8 cellular contexts compared by ENCODE assay signal in the genomic region with DNA sequence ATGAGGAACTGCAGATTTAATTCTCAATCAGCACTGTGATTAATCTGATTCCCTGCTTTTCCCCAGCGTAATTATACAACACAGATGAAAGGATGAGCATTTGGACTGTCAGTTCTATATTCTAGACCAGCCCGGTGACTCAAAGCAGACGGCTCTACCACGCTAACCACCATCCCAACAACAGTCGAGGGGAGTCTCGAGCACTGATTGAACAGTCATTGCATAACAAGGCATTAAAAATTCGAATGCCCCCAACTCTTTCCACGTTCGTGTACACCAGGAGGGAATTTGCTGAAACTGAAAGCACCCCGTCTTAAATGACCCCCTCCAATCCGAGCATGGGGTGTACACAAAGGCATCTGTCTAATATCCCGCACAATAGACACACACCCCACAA. TPM values are rescaled to one million over a fixed set of nuclear protein-coding genes. Genes with fewer than 3 reads are reported as not detected.
DNase-seq lines count a peak whose midpoint lies in the region; ATAC-seq and TF ChIP-seq lines count a peak whose summit lies in the region.

No MANE protein-coding gene starts in this region.

- peaks cover 13% of the 10 kb centered on the region for H3K4me1 ChIP-seq in CD4-positive, CD25-positive, alpha-beta regulatory T cell (ENCODE audit: control insufficient read depth, insufficient read depth, low read length, poor library complexity, severe bottlenecking)

- TF ChIP-seq CTCF in natural killer cell (IDR thresholded peaks at IDR 0.05): no peak

- no peaks in the 10 kb centered on the region for H3K9me3 ChIP-seq in CD4-positive, CD25-positive, alpha-beta regulatory T cell (ENCODE audit: control insufficient read depth in 2 of 2, low read length in 2 of 2)

- H3K36me3 Mint-ChIP-seq in CD4-positive, CD25-positive, alpha-beta regulatory T cell: no peaks in the 10 kb centered on the region
- peaks cover 5% of the 10 kb centered on the region for H3K36me3 Mint-ChIP-seq in T-helper 2 cell treated with Interferon-gamma antibody and Interleukin-4, amounts not matched to agents 5 μg/mL and 100 μg/mL, for 36 hours (ENCODE audit: low read depth)
- no peaks in the 10 kb centered on the region for H3K36me3 Mint-ChIP-seq in natural killer cell

- H3K27me3 ChIP-seq in CD4-positive, CD25-positive, alpha-beta regulatory T cell (ENCODE audit: control insufficient read depth, insufficient read depth, low read length): no peaks in the 10 kb centered on the region

- H3K36me3 ChIP-seq in CD4-positive, CD25-positive, alpha-beta regulatory T cell (ENCODE audit: control insufficient read depth, insufficient read depth, low read length): no peaks in the 10 kb centered on the region

- H3K9me3 Mint-ChIP-seq in CD4-positive, CD25-positive, alpha-beta regulatory T cell: no peaks in the 10 kb centered on the region
- H3K9me3 Mint-ChIP-seq in T-helper 2 cell treated with Interferon-gamma antibody and Interleukin-4, amounts not matched to agents 5 μg/mL and 100 μg/mL, for 36 hours: no peaks in the 10 kb centered on the region
- H3K9me3 Mint-ChIP-seq in natural killer cell: no peaks in the 10 kb centered on the region

- H3K4me3 Mint-ChIP-seq in CD4-positive, CD25-positive, alpha-beta regulatory T cell: peak overlapping the region; percentile 91 to 99 (median 96)
- H3K4me3 Mint-ChIP-seq in T-helper 2 cell treated with Interferon-gamma antibody and Interleukin-4, amounts not matched to agents 5 μg/mL and 100 μg/mL, for 36 hours: peak overlapping the region; percentile 93
- peak overlapping the region; percentile 88 for H3K4me3 Mint-ChIP-seq in natural killer cell

- peak overlapping the region; percentile 85 to 99 (median 89) for H3K27ac Mint-ChIP-seq in CD4-positive, CD25-positive, alpha-beta regulatory T cell
- peak overlapping the region; percentile 91 for H3K27ac Mint-ChIP-seq in T-helper 2 cell treated with Interferon-gamma antibody and Interleukin-4, amounts not matched to agents 5 μg/mL and 100 μg/mL, for 36 hours
- H3K27ac Mint-ChIP-seq in natural killer cell: peak overlapping the region; percentile 58 to 83

- intact Hi-C loops in natural killer cell (cut with micrococcal nuclease): loop anchor here (10.0 kb wide), 1 partner anchor 1023 kb away; no protein-coding TSS in a partner anchor

- peaks cover 6 to 41% (median 26%) of the 10 kb centered on the region in 4 donors for H3K4me1 Mint-ChIP-seq in CD4-positive, CD25-positive, alpha-beta regulatory T cell
- H3K4me1 Mint-ChIP-seq in T-helper 2 cell treated with Interferon-gamma antibody and Interleukin-4, amounts not matched to agents 5 μg/mL and 100 μg/mL, for 36 hours (ENCODE audit: low read depth): peaks cover 31% of the 10 kb centered on the region
- peaks cover 15 to 21% of the 10 kb centered on the region in 2 donors for H3K4me1 Mint-ChIP-seq in natural killer cell

- DNase-seq in CD4-positive, CD25-positive, alpha-beta regulatory T cell: peak; percentile 23 to 58 (median 26)
- DNase-seq in HK-2 (ENCODE audit: unreplicated experiment) (peak; percentile 26), natural killer cell (no peak), cortex of kidney (lab: John Stamatoyannopoulos, UW) (no peak), OCI-M2 (lab: John Stamatoyannopoulos, UW; ENCODE audit: unreplicated experiment) (no peak), NCI-H1436 treated with DMSO at 0.1 percent for 48 hours (lab: John Stamatoyannopoulos, UW) (no peak)
- peak; percentile 32 for DNase-seq in T-helper 2 cell treated with Interferon-gamma antibody and Interleukin-4, amounts not matched to agents 5 μg/mL and 100 μg/mL, for 36 hours (ENCODE audit: low spot score)
- peak; percentile 30 for DNase-seq in effector CD4-positive, alpha-beta T cell

- ATAC-seq in CD4-positive, CD25-positive, alpha-beta regulatory T cell (ENCODE audit: low read depth in 2 of 2): peak; percentile 19 to 21
- peak in 1 of 3 donors; percentile 36 for ATAC-seq in natural killer cell

- H3K4me3 ChIP-seq in CD4-positive, CD25-positive, alpha-beta regulatory T cell (ENCODE audit: low read depth, low read length): peak overlapping the region; percentile 98

- H3K27me3 Mint-ChIP-seq in CD4-positive, CD25-positive, alpha-beta regulatory T cell: no peaks in the 10 kb centered on the region
- H3K27me3 Mint-ChIP-seq in T-helper 2 cell treated with Interferon-gamma antibody and Interleukin-4, amounts not matched to agents 5 μg/mL and 100 μg/mL, for 36 hours (ENCODE audit: low read depth): no peaks in the 10 kb centered on the region
- peaks cover 0 to 1% of the 10 kb centered on the region in 2 donors for H3K27me3 Mint-ChIP-seq in natural killer cell (ENCODE audit: low read depth in 2 of 2)

- H3K27ac ChIP-seq in CD4-positive, CD25-positive, alpha-beta regulatory T cell (ENCODE audit: insufficient read depth, low read length, poor library complexity, severe bottlenecking): peak overlapping the region; percentile 70

RNA-seq across cellular contexts. Expression of a gene that starts 1.2 kb away (rescaled TPM):
- 168 TPM for total RNA-seq in CD4-positive, CD25-positive, alpha-beta regulatory T cell
- 10 to 100 TPM in 3 of 4 donors, 1 to 10 TPM in 1; 8.4 to 31.5 (median 18.5) TPM for polyA plus RNA-seq in CD4-positive, CD25-positive, alpha-beta regulatory T cell
- total RNA-seq in natural killer cell: 10 to 100 TPM; 23.5 to 27.9 (median 25.6) TPM

Comparison
In these comparisons a context has a peak if more than half of its experiments do, and no peak if none do; other contexts are left out.
1. DNase-seq: peak in CD4-positive, CD25-positive, alpha-beta regulatory T cell (3 of 3), HK-2 (single experiment), T-helper 2 cell treated with Interferon-gamma antibody and Interleukin-4, amounts not matched to agents 5 μg/mL and 100 μg/mL, for 36 hours (single experiment) and effector CD4-positive, alpha-beta T cell (single experiment); none in natural killer cell (single experiment), cortex of kidney (single experiment), OCI-M2 (single experiment) and NCI-H1436 treated with DMSO at 0.1 percent for 48 hours (single experiment).
2. Peak in every context shown above with its lines, with median percentiles within 50 percentile points of each other: H3K27ac Mint-ChIP-seq and H3K4me3 Mint-ChIP-seq.